In the genomic region with DNA sequence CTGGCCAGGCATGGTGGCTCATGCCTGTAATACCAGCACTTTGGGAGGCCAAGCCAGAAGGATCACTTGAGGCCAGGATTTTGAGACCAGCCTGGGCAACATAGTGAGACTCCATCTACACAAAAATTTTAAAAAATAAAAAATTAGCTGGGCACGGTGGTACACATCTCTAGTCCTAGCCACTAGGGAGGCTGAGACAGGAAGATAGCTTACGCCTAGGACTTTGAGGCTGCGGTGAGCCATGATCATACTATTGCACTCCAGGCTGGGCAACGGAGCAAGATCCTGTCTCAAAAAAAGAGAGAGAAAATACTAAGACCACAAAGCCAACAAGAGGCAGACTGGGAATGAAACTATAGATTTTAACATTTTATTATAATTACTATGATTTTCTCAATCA, we compare ENCODE assay signal across 31 cellular contexts.
"Had no signal": no experiment of that assay in that cellular context is flagged by ENCODE, and none has a peak within 500 bp of the region (broad histone marks: within the 10 kb centered on the region; RNA-seq: fewer than 3 reads in every experiment).

No MANE protein-coding gene starts in this region.

- ATAC-seq: activated CD4-positive, alpha-beta T cell treated with anti-CD3 and anti-CD28 coated beads for 36 hours; activated CD8-positive, alpha-beta memory T cell treated with anti-CD3 and anti-CD28 coated beads, Interleukin-2, amount 10 ng/mL, durations not matched to agents 7 days and 5 days; activated CD8-positive, alpha-beta T cell treated with anti-CD3 and anti-CD28 coated beads, Interleukin-2, amount 10 ng/mL, durations not matched to agents 7 days and 5 days; activated T-cell treated with anti-CD3 and anti-CD28 coated beads, Interleukin-2, amount 50 U/mL, for 72 hours; body of pancreas; effector memory CD8-positive, alpha-beta T cell; foreskin keratinocyte; gastrocnemius medialis; heart right ventricle had no signal

- H3K36me3 Mint-ChIP-seq: activated CD8-positive, alpha-beta memory T cell treated with anti-CD3 and anti-CD28 coated beads, Interleukin-2, amount 10 ng/mL, durations not matched to agents 7 days and 5 days; activated naive CD8-positive, alpha-beta T cell had no signal

- FAIRE-seq: colon had no signal

- H3K4me3 Mint-ChIP-seq: activated CD4-positive, alpha-beta memory T cell treated with anti-CD3 and anti-CD28 coated beads for 36 hours; activated CD4-positive, alpha-beta T cell treated with anti-CD3 and anti-CD28 coated beads for 36 hours; activated CD8-positive, alpha-beta memory T cell treated with anti-CD3 and anti-CD28 coated beads, Interleukin-2, amount 10 ng/mL, durations not matched to agents 7 days and 5 days; activated CD8-positive, alpha-beta T cell treated with anti-CD3 and anti-CD28 coated beads, Interleukin-2, amount 10 ng/mL, durations not matched to agents 7 days and 5 days; activated naive CD8-positive, alpha-beta T cell; effector memory CD8-positive, alpha-beta T cell had no signal

- H3K36me3 ChIP-seq: esophagus muscularis mucosa, gastrocnemius medialis, heart right ventricle, WERI-Rb-1 had no signal

- H3K27ac Mint-ChIP-seq: activated CD4-positive, alpha-beta memory T cell treated with anti-CD3 and anti-CD28 coated beads for 36 hours; activated CD4-positive, alpha-beta T cell treated with anti-CD3 and anti-CD28 coated beads for 36 hours; activated CD4-positive, alpha-beta T cell treated with anti-CD3 and anti-CD28 coated beads, Interleukin-2, amount 10 ng/mL, durations not matched to agents 24 days and 14 days; activated CD8-positive, alpha-beta memory T cell treated with anti-CD3 and anti-CD28 coated beads, Interleukin-2, amount 10 ng/mL, durations not matched to agents 7 days and 5 days; activated CD8-positive, alpha-beta T cell treated with anti-CD3 and anti-CD28 coated beads, Interleukin-2, amount 10 ng/mL, durations not matched to agents 7 days and 5 days; activated naive CD8-positive, alpha-beta T cell; activated T-cell treated with anti-CD3 and anti-CD28 coated beads, Interleukin-2, amount 50 U/mL, for 72 hours; effector memory CD8-positive, alpha-beta T cell had no signal

- H3K27ac ChIP-seq: body of pancreas, esophagus muscularis mucosa, foreskin keratinocyte, gastrocnemius medialis, heart right ventricle, WERI-Rb-1 had no signal

- H3K4me3 ChIP-seq: body of pancreas, esophagus muscularis mucosa, gastrocnemius medialis, heart right ventricle had no signal

- H3K9me3 ChIP-seq: body of pancreas, esophagus muscularis mucosa, gastrocnemius medialis, heart right ventricle had no signal

- H3K27me3 ChIP-seq: body of pancreas, esophagus muscularis mucosa, foreskin keratinocyte, gastrocnemius medialis had no signal

- DNase-seq: activated CD4-positive, alpha-beta memory T cell treated with anti-CD3 and anti-CD28 coated beads for 36 hours; activated CD4-positive, alpha-beta T cell treated with anti-CD3 and anti-CD28 coated beads for 36 hours; activated CD4-positive, alpha-beta T cell treated with anti-CD3 and anti-CD28 coated beads, Interleukin-2, amount 10 ng/mL, durations not matched to agents 24 days and 14 days; activated CD4-positive, CD25-positive, alpha-beta regulatory T cell; activated CD4-positive, CD25-positive, alpha-beta regulatory T cell treated with anti-CD3 and anti-CD28 coated beads, Interleukin-2, amount 50 U/mL, for 72 hours; activated CD8-positive, alpha-beta memory T cell treated with anti-CD3 and anti-CD28 coated beads, Interleukin-2, amount 10 ng/mL, durations not matched to agents 7 days and 5 days; activated CD8-positive, alpha-beta memory T cell treated with anti-CD3 and anti-CD28 coated beads, Interleukin-2, amount 50 U/mL, for 4 hours; activated CD8-positive, alpha-beta T cell treated with anti-CD3 and anti-CD28 coated beads, Interleukin-2, amount 10 ng/mL, durations not matched to agents 7 days and 5 days; activated effector memory CD4-positive, alpha-beta T cell treated with Interleukin-2 at 50 U/mL for 16 hours; activated gamma-delta T cell treated with Interleukin-2 at 50 U/mL for 16 hours; activated naive CD4-positive, alpha-beta T cell treated with anti-CD3 and anti-CD28 coated beads, Interleukin-2, amount 50 U/mL, for 16 hours; activated naive CD4-positive, alpha-beta T cell treated with Interleukin-2 at 50 U/mL for 16 hours; activated T-cell treated with anti-CD3 and anti-CD28 coated beads, Interleukin-2, amount 50 U/mL, for 1 hour; activated T-cell treated with anti-CD3 and anti-CD28 coated beads, Interleukin-2, amount 50 U/mL, for 72 hours; amniotic stem cell; aorta; body of pancreas; caudate nucleus; cortex of kidney; dermis blood vessel endothelial cell; effector CD4-positive, alpha-beta T cell; effector memory CD8-positive, alpha-beta T cell; erythroblast; foreskin keratinocyte; gastrocnemius medialis; heart right ventricle; T-helper 9 cell; WERI-Rb-1 had no signal
